21 cellular contexts compared by ENCODE assay signal in the genomic region with DNA sequence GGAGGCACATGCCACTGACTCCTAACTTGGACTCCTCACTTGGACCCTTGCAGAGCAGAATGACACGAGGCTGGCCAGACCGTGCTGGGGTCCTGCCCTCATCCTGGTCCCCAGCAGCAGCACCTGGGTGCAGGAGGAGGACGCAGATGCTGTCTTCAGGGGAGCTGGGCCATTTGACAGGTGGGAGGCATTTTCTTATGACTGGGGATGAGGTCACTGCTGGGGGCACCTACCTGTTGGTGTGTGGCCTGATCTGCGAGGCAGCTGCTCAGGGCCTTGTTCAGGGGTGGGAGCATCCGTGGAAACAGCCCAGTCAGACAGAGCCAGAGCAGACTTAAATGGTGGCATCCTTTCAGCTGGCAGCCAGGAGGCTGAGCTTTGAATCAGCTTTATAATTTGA.
"Had no signal": no experiment of that assay in that cellular context is flagged by ENCODE, and none has a peak within 500 bp of the region (broad histone marks: within the 10 kb centered on the region; RNA-seq: fewer than 3 reads in every experiment).

No MANE protein-coding gene starts in this region.

- H3K9me3 Mint-ChIP-seq: nephron had no signal

- H2AFZ ChIP-seq: parathyroid adenoma had no signal

- H3K9ac ChIP-seq: parathyroid adenoma had no signal

- H3K27me3 ChIP-seq: dorsolateral prefrontal cortex, left lung, stomach had no signal

- H3K36me3 ChIP-seq: left lung, prostate gland had no signal

- H3K27ac Mint-ChIP-seq: naive B cell, nephron had no signal

- H3K27ac ChIP-seq: left lung, parathyroid adenoma, prostate gland, skin epidermis had no signal

- DNase-seq: cortex of kidney; dorsolateral prefrontal cortex; effector CD8-positive, alpha-beta T cell; foreskin melanocyte; islet precursor cell; left lung; mesenchymal stem cell; midbrain; naive B cell; stimulated activated CD4-positive, alpha-beta T cell treated with anti-CD3 and anti-CD28 coated beads, Interleukin-2, amount 100 ng/mL, for 24 hours; stimulated activated CD4-positive, alpha-beta T cell treated with anti-CD3 and anti-CD28 coated beads, Interleukin-4, amount 100 ng/mL, for 4 hours; stimulated activated naive CD4-positive, alpha-beta T cell; stomach; substantia nigra; trophoblast cell had no signal

- H3K4me3 ChIP-seq: dorsolateral prefrontal cortex, left lung, lung, prostate gland, skin epidermis, stomach had no signal

- H3K4me1 ChIP-seq: left lung, parathyroid adenoma, prostate gland had no signal

- H3K4me3 Mint-ChIP-seq: naive B cell, nephron had no signal

- ATAC-seq: left lung had no signal

- H3K36me3 Mint-ChIP-seq: naive B cell had no signal

- H3K9me3 ChIP-seq: left lung, prostate gland, stomach, thoracic aorta had no signal

- H3K4me1 Mint-ChIP-seq: naive B cell had no signal
